Comparison of ENCODE assay signal across 27 cellular contexts in genomic region chr9:73474002-73474600, GRCh38.
"Had no signal": no experiment of that assay in that cellular context is flagged by ENCODE, and none has a peak within 500 bp of the region (broad histone marks: within the 10 kb centered on the region; RNA-seq: fewer than 3 reads in every experiment).

No MANE protein-coding gene starts in this region.

- H3K36me3 ChIP-seq: ovary, right lobe of liver, sigmoid colon, stomach, thoracic aorta, thyroid gland, tibial nerve, upper lobe of left lung, uterus had no signal

- ATAC-seq: naive thymus-derived CD8-positive, alpha-beta T cell; natural killer cell treated with Interleukin-12 subunit alpha and Interleukin-12 subunit beta and Interleukin-15 and Interleukin-18, amount 100 ng/mL, for 72 hours; psoas muscle had no signal

- H2AFZ ChIP-seq: parathyroid adenoma had no signal

- H3K4me3 ChIP-seq: ovary, psoas muscle, right lobe of liver, sigmoid colon, stomach, thoracic aorta, thyroid gland, tibial nerve, upper lobe of left lung, uterus had no signal

- H3K27ac Mint-ChIP-seq: naive thymus-derived CD8-positive, alpha-beta T cell; natural killer cell treated with Interleukin-12 subunit alpha and Interleukin-12 subunit beta and Interleukin-15 and Interleukin-18, amount 100 ng/mL, for 72 hours; nephron progenitor cell; progenitor cell of endocrine pancreas; stimulated activated memory B cell treated with anti-CD40 and anti-IgM and Interleukin-4, amounts not matched to agents 10 μg/mL and 1 μg/mL and 100 μg/mL, for 72 hours; stimulated activated naive CD8-positive, alpha-beta T cell treated with anti-CD3 and anti-CD28 coated beads, Interleukin-15, Interleukin-2, amounts not matched to agents 100 ng/mL and 50 ng/mL, for 24 hours had no signal

- H3K27me3 Mint-ChIP-seq: naive B cell; natural killer cell treated with Interleukin-12 subunit alpha and Interleukin-12 subunit beta and Interleukin-15 and Interleukin-18, amount 100 ng/mL, for 72 hours; progenitor cell of endocrine pancreas; stimulated activated memory B cell treated with anti-CD40 and anti-IgM and Interleukin-4, amounts not matched to agents 10 μg/mL and 1 μg/mL and 100 μg/mL, for 72 hours; stimulated activated naive CD8-positive, alpha-beta T cell treated with anti-CD3 and anti-CD28 coated beads, Interleukin-15, Interleukin-2, amounts not matched to agents 100 ng/mL and 50 ng/mL, for 24 hours had no signal

- FAIRE-seq: small intestine had no signal

- H3K36me3 Mint-ChIP-seq: naive B cell; naive thymus-derived CD8-positive, alpha-beta T cell; natural killer cell treated with Interleukin-12 subunit alpha and Interleukin-12 subunit beta and Interleukin-15 and Interleukin-18, amount 100 ng/mL, for 72 hours; stimulated activated memory B cell treated with anti-CD40 and anti-IgM and Interleukin-4, amounts not matched to agents 10 μg/mL and 1 μg/mL and 100 μg/mL, for 72 hours had no signal

- H3K9ac ChIP-seq: parathyroid adenoma had no signal

- H3K4me1 ChIP-seq: parathyroid adenoma, psoas muscle, right lobe of liver, sigmoid colon, stomach, thyroid gland, tibial nerve, upper lobe of left lung, uterus had no signal

- H3K4me1 Mint-ChIP-seq: naive B cell; neural crest cell; stimulated activated memory B cell treated with anti-CD40 and anti-IgM and Interleukin-4, amounts not matched to agents 10 μg/mL and 1 μg/mL and 100 μg/mL, for 72 hours had no signal

- DNase-seq: naive B cell; nephron progenitor cell; occipital lobe; psoas muscle; sigmoid colon; small intestine; stimulated activated CD4-positive, alpha-beta T cell treated with anti-CD3 and anti-CD28 coated beads, Interleukin-15, amount 100 ng/mL, for 24 hours; stimulated activated CD4-positive, alpha-beta T cell treated with anti-CD3 and anti-CD28 coated beads, Interleukin-2, amount 100 ng/mL, for 24 hours; stimulated activated CD4-positive, alpha-beta T cell treated with anti-CD3 and anti-CD28 coated beads, Interleukin-2, amount 100 ng/mL, for 48 hours; stimulated activated CD4-positive, alpha-beta T cell treated with anti-CD3 and anti-CD28 coated beads, Interleukin-4, amount 100 ng/mL, for 24 hours; stimulated activated naive CD4-positive, alpha-beta T cell treated with Interleukin-2 at 50 U/mL for 16 hours; stomach; thyroid gland; trophoblast cell; uterus had no signal

- H3K27me3 ChIP-seq: ovary, right lobe of liver, sigmoid colon, stomach, thyroid gland, tibial nerve, upper lobe of left lung, uterus had no signal

- H3K27ac ChIP-seq: ovary, parathyroid adenoma, psoas muscle, right lobe of liver, sigmoid colon, stomach, thoracic aorta, thyroid gland, tibial nerve, upper lobe of left lung, uterus had no signal

- H3K9me3 ChIP-seq: ovary, psoas muscle, right lobe of liver, sigmoid colon, thoracic aorta, thyroid gland, uterus had no signal

- H3K9me3 Mint-ChIP-seq: stimulated activated memory B cell treated with anti-CD40 and anti-IgM and Interleukin-4, amounts not matched to agents 10 μg/mL and 1 μg/mL and 100 μg/mL, for 72 hours had no signal

- H3K4me3 Mint-ChIP-seq: naive B cell; naive thymus-derived CD8-positive, alpha-beta T cell; natural killer cell treated with Interleukin-12 subunit alpha and Interleukin-12 subunit beta and Interleukin-15 and Interleukin-18, amount 100 ng/mL, for 72 hours; nephron progenitor cell; neural crest cell; stimulated activated memory B cell treated with anti-CD40 and anti-IgM and Interleukin-4, amounts not matched to agents 10 μg/mL and 1 μg/mL and 100 μg/mL, for 72 hours; stimulated activated naive CD8-positive, alpha-beta T cell treated with anti-CD3 and anti-CD28 coated beads, Interleukin-15, Interleukin-2, amounts not matched to agents 100 ng/mL and 50 ng/mL, for 24 hours had no signal
